ENCODE assay signal across 11 cellular contexts in genomic region chr9:89444212-89444611, GRCh38. TPM values are rescaled to one million over a fixed set of nuclear protein-coding genes. Genes with fewer than 3 reads are reported as not detected.
A peak's percentile ranks its signal among the peaks of the same experiment; 100 is the strongest.
DNase-seq lines count a peak whose midpoint lies in the region; ATAC-seq and TF ChIP-seq lines count a peak whose summit lies in the region.
"Had no signal": no experiment of that assay in that cellular context is flagged by ENCODE, and none has a peak within 500 bp of the region (broad histone marks: within the 10 kb centered on the region; RNA-seq: fewer than 3 reads in every experiment).

No MANE protein-coding gene starts in this region.

- no peaks in the 10 kb centered on the region for H3K4me1 Mint-ChIP-seq in mesothelial cell of epicardium

- peaks cover 94% of the 10 kb centered on the region for H3K4me1 ChIP-seq in effector memory CD4-positive, alpha-beta T cell (ENCODE audit: control insufficient read depth, insufficient read depth, low read length, poor library complexity, severe bottlenecking)
- H3K4me1 ChIP-seq: parathyroid adenoma had no signal

- no peaks in the 10 kb centered on the region for H3K27me3 ChIP-seq in effector memory CD4-positive, alpha-beta T cell (replicated peaks; ENCODE audit: control insufficient read depth, insufficient read depth, low read length, poor library complexity, severe bottlenecking)

- H3K4me3 ChIP-seq in effector memory CD4-positive, alpha-beta T cell (ENCODE audit: insufficient read depth, low read depth, low read length, poor library complexity, severe bottlenecking): no peak overlapping the region

- H3K4me3 Mint-ChIP-seq in mesothelial cell of epicardium: no peak overlapping the region

- no peak overlapping the region for H3K27ac Mint-ChIP-seq in mesothelial cell of epicardium

- H3K9me3 ChIP-seq in effector memory CD4-positive, alpha-beta T cell (ENCODE audit: control insufficient read depth, low read length): no peaks in the 10 kb centered on the region

- no peak for ATAC-seq in HG03196 (IDR thresholded peaks at IDR 0.05; ENCODE audit: unreplicated experiment)
- no peak for ATAC-seq in GM19467 (IDR thresholded peaks at IDR 0.05; ENCODE audit: unreplicated experiment)

- peak overlapping the region; percentile 61 for H3K27ac ChIP-seq in effector memory CD4-positive, alpha-beta T cell (ENCODE audit: insufficient read depth, low read length, poor library complexity, severe bottlenecking)
- H3K27ac ChIP-seq: parathyroid adenoma had no signal

- H3K36me3 Mint-ChIP-seq in mesothelial cell of epicardium: no peaks in the 10 kb centered on the region

- H3K9me3 Mint-ChIP-seq in mesothelial cell of epicardium: no peaks in the 10 kb centered on the region

- no peak for TF ChIP-seq CTCF in mesothelial cell of epicardium (IDR thresholded peaks at IDR 0.05; ENCODE audit: unreplicated experiment)

- DNase-seq in T-helper 1 cell: peak in 4 of 5 donors; percentile 35 to 73 (median 59)
- DNase-seq in activated T-cell treated with anti-CD3 and anti-CD28 coated beads, Interleukin-2, amount 50 U/mL, for 1 hour: peak; percentile 67
- DNase-seq in effector memory CD4-positive, alpha-beta T cell: peak in 2 of 3 donors; percentile 36 to 53
- peak; percentile 36 to 46 for DNase-seq in stimulated activated CD8-positive, alpha-beta memory T cell treated with anti-CD3 and anti-CD28 coated beads, Interleukin-7, amount 100 ng/mL, for 1 hour (ENCODE audit: low read depth in 2 of 2)
- no peak for DNase-seq in mesothelial cell of epicardium (ENCODE audit: low spot score in 2 of 2, unreplicated experiment in 2 of 2)
- DNase-seq in NCI-H1694 (lab: John Stamatoyannopoulos, UW): no peak
- DNase-seq: NCI-H1105 treated with DMSO at 0.1 percent for 48 hours, T1000 had no signal

- H3K36me3 ChIP-seq in effector memory CD4-positive, alpha-beta T cell (ENCODE audit: control insufficient read depth, insufficient read depth, low read length): peaks cover 17% of the 10 kb centered on the region

- H3K27me3 Mint-ChIP-seq in mesothelial cell of epicardium (ENCODE audit: low read depth): no peaks in the 10 kb centered on the region

RNA-seq across cellular contexts. Expression of gene SEMA4D, which starts 53.7 kb away (rescaled TPM):
- 41.8 to 44.7 TPM (median 42.7 TPM) in 3 replicates for total RNA-seq in mesothelial cell of epicardium

Comparison
In these comparisons a context has a peak if more than half of its experiments do, and no peak if none do; other contexts are left out.
1. DNase-seq: peak in T-helper 1 cell (4 of 5), activated T-cell treated with anti-CD3 and anti-CD28 coated beads, Interleukin-2, amount 50 U/mL, for 1 hour (single experiment), effector memory CD4-positive, alpha-beta T cell (2 of 3) and stimulated activated CD8-positive, alpha-beta memory T cell treated with anti-CD3 and anti-CD28 coated beads, Interleukin-7, amount 100 ng/mL, for 1 hour (2 of 2); none in mesothelial cell of epicardium (0 of 2) and NCI-H1694 (single experiment).